ENCODE assay signal across 17 cellular contexts in the genomic region with DNA sequence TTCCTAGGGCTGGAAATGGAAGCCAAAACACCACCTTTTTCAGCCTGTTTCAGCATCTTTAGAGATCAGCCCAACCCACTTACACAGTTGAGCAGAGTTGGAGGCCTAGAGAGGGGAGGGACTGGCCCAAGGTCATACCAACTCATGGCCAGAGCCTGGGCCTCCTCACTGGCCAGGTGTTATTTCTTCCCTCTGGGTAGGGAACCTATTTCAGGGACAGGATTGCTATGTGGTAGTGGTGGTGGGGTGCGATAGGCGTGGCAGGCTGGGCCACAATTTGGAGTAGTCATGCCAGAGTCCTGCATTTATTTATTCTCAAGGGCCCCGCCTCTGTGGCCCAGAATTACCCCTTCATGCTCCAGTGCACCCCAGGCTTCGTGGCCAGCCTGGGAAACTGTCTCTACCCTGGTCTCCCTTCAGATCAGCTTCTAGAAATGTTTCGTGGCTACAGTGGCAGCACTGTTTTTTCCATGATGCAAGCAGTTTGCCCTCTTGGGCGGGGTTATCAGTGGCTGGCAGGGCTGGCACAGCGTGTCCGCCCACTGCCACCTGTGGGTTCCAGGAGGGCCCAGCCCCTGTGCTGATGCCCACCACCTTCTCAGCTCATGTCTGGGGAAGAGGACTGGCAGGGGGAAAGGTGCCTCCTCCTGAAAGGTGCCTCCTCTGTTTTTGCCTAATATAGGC. TPM values are rescaled to one million over a fixed set of nuclear protein-coding genes. Genes with fewer than 3 reads are reported as not detected.
DNase-seq lines count a peak whose midpoint lies in the region; ATAC-seq and TF ChIP-seq lines count a peak whose summit lies in the region.
"Had no signal": no experiment of that assay in that cellular context is flagged by ENCODE, and none has a peak within 500 bp of the region (broad histone marks: within the 10 kb centered on the region; RNA-seq: fewer than 3 reads in every experiment).

No MANE protein-coding gene starts in this region.

- H3K27me3 ChIP-seq in heart right ventricle (no peaks in the 10 kb centered on the region), aorta (ENCODE audit: control insufficient read depth in 1 of 2, insufficient read depth in 2 of 2, low read length in 1 of 2) (no peaks in the 10 kb centered on the region)

- H3K9me3 ChIP-seq in heart right ventricle (no peaks in the 10 kb centered on the region), aorta (ENCODE audit: control insufficient read depth, low read length) (no peaks in the 10 kb centered on the region)

- peaks cover 92% of the 10 kb centered on the region for H3K36me3 Mint-ChIP-seq in brain

- H3K27ac ChIP-seq in heart right ventricle = peak overlapping the region; percentile 71 to 99 (median 95)
- no peak overlapping the region for H3K27ac ChIP-seq in aorta (ENCODE audit: low read depth in 1 of 2, low read length in 2 of 2)

- H3K4me1 Mint-ChIP-seq in brain = peaks cover 81% of the 10 kb centered on the region

- peaks cover 4 to 69% (median 39%) of the 10 kb centered on the region in 9 donors for H3K36me3 ChIP-seq in heart right ventricle
- no peaks in the 10 kb centered on the region for H3K36me3 ChIP-seq in aorta (ENCODE audit: control insufficient read depth in 1 of 2, insufficient read depth in 2 of 2, low read length in 1 of 2)

- TF ChIP-seq CTCF in heart right ventricle (IDR thresholded peaks at IDR 0.05) (no peak), brain (conservative IDR thresholded peaks at IDR 0.05) (no peak)

- H3K4me3 Mint-ChIP-seq in brain = peak overlapping the region; percentile 91 to 98 (median 95)
- H3K4me3 Mint-ChIP-seq: activated CD8-positive, alpha-beta T cell treated with anti-CD3 and anti-CD28 coated beads, Interleukin-2, amount 10 ng/mL, durations not matched to agents 7 days and 5 days had no signal

- no peak for DNase-seq in heart right ventricle
- DNase-seq in cardiac septum (ENCODE audit: low spot score) = no peak
- DNase-seq in myocyte (ENCODE audit: low read depth) = peak; percentile 76
- DNase-seq in aorta = peak; percentile 18 to 51
- no peak for DNase-seq in effector CD4-positive, alpha-beta T cell
- no peak for DNase-seq in ureter (ENCODE audit: low spot score)
- DNase-seq: activated CD8-positive, alpha-beta T cell treated with anti-CD3 and anti-CD28 coated beads, Interleukin-2, amount 10 ng/mL, durations not matched to agents 7 days and 5 days; activated gamma-delta T cell; DMS 273 treated with DMSO at 0.1 percent for 48 hours; glutamatergic neuron; NCI-H1417 treated with DMSO at 0.1 percent for 48 hours; NCI-H510A; nephron progenitor cell; stimulated activated CD4-positive, alpha-beta T cell treated with anti-CD3 and anti-CD28 coated beads, Interleukin-12 subunit alpha, Interleukin-12 subunit beta, amount 100 ng/mL, for 4 hours; T-helper 17 cell had no signal

- WGBS in heart right ventricle, 2 donors = 68 to 72% methylated on average over 8 of the region's 8 CpGs
- WGBS in aorta, 2 donors = 90 to 93% methylated on average over 8 of the region's 8 CpGs

- ATAC-seq in heart right ventricle (peak in 1 of 8 donors; percentile 4), aorta (ENCODE audit: low FRiP score) (no peak), GM21825 (IDR thresholded peaks at IDR 0.05; ENCODE audit: unreplicated experiment) (no peak)
- ATAC-seq: activated CD8-positive, alpha-beta T cell treated with anti-CD3 and anti-CD28 coated beads, Interleukin-2, amount 10 ng/mL, durations not matched to agents 7 days and 5 days; T-helper 17 cell had no signal

- H3K4me1 ChIP-seq in heart right ventricle = peaks cover 34 to 94% (median 59%) of the 10 kb centered on the region in 9 donors
- H3K4me1 ChIP-seq in aorta (ENCODE audit: control insufficient read depth in 1 of 2, insufficient read depth in 2 of 2, low read length in 2 of 2) = no peaks in the 10 kb centered on the region

- H3K27ac Mint-ChIP-seq in brain = peak overlapping the region; percentile 81 to 100 (median 95)
- H3K27ac Mint-ChIP-seq: activated CD8-positive, alpha-beta T cell treated with anti-CD3 and anti-CD28 coated beads, Interleukin-2, amount 10 ng/mL, durations not matched to agents 7 days and 5 days; nephron progenitor cell; T-helper 17 cell had no signal

- no peak overlapping the region for H3K4me3 ChIP-seq in heart right ventricle
- no peak overlapping the region for H3K4me3 ChIP-seq in aorta (ENCODE audit: low read length in 2 of 2)

- H3K9me3 Mint-ChIP-seq in brain = peaks cover 0 to 8% (median 4%) of the 10 kb centered on the region in 5 experiments
- H3K9me3 Mint-ChIP-seq: nephron progenitor cell had no signal

- H3K27me3 Mint-ChIP-seq in brain = peaks cover 18% of the 10 kb centered on the region

- intact Hi-C loops in heart right ventricle (cut with DNase I) (loop anchor here in 2 of 10 donors (5.0 to 10.0 kb wide), 2 partner anchors 176 to 449 kb away; a partner anchor contains a TSS), cardiac septum (cut with DNase I) (loop anchor here (10.0 kb wide), 1 partner anchor 449 kb away; a partner anchor contains a TSS), aorta (cut with DNase I) (loop anchor here (5.0 to 10.0 kb wide), 2 partner anchors 226 to 469 kb away; a partner anchor contains a TSS)

RNA-seq across cellular contexts. Expression of a gene that starts 6.2 kb away (rescaled TPM):
- total RNA-seq in heart right ventricle (100 to 1,000 TPM; 163 to 456 (median 216) TPM), cardiac septum (233 TPM), myocyte (44.1 and 57.0 TPM in 2 replicates), aorta (100 to 1,000 TPM; 107 to 247 TPM), ureter (261 TPM)
- polyA plus RNA-seq in heart right ventricle (100 to 1,000 TPM; 133 to 396 TPM), brain (ENCODE audit: insufficient read depth, low read depth, low replicate concordance) (99.2 TPM), aorta (1 to 10 TPM; 7.6 to 8.0 TPM)
- polyA plus RNA-seq in myocyte (2012) = 163 TPM

Comparison
In these comparisons a context has a peak if more than half of its experiments do, and no peak if none do; other contexts are left out.
1. DNase-seq: peak in myocyte (single experiment) and aorta (2 of 2); none in heart right ventricle (0 of 2), cardiac septum (single experiment), effector CD4-positive, alpha-beta T cell (single experiment) and ureter (single experiment).
2. H3K27ac ChIP-seq: peak in heart right ventricle (10 of 10); none in aorta (0 of 2).